In the genomic region with DNA sequence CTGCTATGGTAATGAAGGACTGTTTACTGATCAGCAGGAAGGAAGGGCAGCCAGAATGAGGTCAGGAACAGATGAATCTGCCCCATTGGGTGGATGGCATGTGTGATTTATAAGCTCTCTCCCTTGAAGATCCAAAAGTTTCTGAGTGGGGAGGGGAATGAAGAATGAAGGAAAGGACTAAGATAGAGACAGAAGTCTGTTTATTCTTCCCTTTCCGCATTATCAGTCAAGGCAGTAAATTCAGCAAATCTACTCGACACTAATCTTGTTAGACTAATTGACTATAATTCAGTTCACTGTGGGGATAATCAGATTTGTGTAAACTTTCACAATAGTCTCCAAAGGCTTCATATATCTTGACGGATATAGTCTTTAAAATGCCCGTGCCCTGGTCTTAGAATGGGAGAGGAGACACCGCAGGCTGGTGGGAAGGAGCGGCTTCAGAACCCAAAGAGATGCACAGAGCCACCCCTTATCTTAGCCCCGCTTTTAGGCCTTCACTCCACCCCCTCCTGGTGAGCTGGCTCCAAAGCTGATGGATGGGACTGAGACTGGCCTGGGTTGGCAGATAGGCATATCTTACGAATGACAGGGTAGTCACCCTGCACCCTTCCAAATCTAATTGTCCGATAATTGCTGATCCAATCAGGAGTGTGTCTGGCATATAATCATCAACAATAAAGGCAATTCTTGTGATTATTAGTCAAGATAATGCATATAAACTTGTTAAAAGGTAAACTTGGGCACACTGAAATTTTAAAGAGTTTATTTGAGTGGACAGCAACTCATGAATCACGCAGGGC, we compare ENCODE assay signal across 1 cellular context.
TF ChIP-seq lines count a peak whose summit lies in the region.

No MANE protein-coding gene starts in this region.

TF ChIP-seq in K562, 482 proteins besides CTCF, POLR2A, EP300 and RAD21 (continued from another document):
- TF ChIP-seq, protein P1, sequence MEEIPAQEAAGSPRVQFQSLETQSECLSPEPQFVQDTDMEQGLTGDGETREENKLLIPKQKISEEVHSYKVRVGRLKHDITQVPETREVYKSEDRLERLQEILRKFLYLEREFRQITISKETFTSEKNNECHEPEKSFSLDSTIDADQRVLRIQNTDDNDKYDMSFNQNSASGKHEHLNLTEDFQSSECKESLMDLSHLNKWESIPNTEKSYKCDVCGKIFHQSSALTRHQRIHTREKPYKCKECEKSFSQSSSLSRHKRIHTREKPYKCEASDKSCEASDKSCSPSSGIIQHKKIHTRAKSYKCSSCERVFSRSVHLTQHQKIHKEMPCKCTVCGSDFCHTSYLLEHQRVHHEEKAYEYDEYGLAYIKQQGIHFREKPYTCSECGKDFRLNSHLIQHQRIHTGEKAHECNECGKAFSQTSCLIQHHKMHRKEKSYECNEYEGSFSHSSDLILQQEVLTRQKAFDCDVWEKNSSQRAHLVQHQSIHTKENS (CRISPR knock-in tag; IDR thresholded peaks at IDR 0.05): no peak
- TF ChIP-seq ADNP (tag; IDR thresholded peaks at IDR 0.05) (no peak), FUS (optimal IDR thresholded peaks at IDR 0.05; ENCODE audit: low read depth, low read length) (no peak), FOS (IDR thresholded peaks at IDR 0.05; ENCODE audit: extremely low read depth, insufficient read length) (no peak), SPI1 (IDR thresholded peaks at IDR 0.05; ENCODE audit: borderline replicate concordance, low read depth, low read length) (no peak), RBM15 (IDR thresholded peaks at IDR 0.05; ENCODE audit: insufficient read depth, low read length) (no peak), NRF1 (conservative IDR thresholded peaks at IDR 0.05 in 1 of 2, IDR thresholded peaks at IDR 0.05 in 1 of 2) (no peak), RFX7 (CRISPR knock-in tag; IDR thresholded peaks at IDR 0.05) (no peak), NR4A1 (CRISPR knock-in tag; IDR thresholded peaks at IDR 0.05) (no peak), NR4A1 (tag; IDR thresholded peaks at IDR 0.05) (no peak), GATA2 (CRISPR knock-in tag; IDR thresholded peaks at IDR 0.05) (no peak; the same call in 1 of the 2 replicates), MCM5 (IDR thresholded peaks at IDR 0.05; ENCODE audit: low read depth) (no peak), ZNF282 (CRISPR knock-in tag; IDR thresholded peaks at IDR 0.05) (no peak)
- TF ChIP-seq, protein P2, sequence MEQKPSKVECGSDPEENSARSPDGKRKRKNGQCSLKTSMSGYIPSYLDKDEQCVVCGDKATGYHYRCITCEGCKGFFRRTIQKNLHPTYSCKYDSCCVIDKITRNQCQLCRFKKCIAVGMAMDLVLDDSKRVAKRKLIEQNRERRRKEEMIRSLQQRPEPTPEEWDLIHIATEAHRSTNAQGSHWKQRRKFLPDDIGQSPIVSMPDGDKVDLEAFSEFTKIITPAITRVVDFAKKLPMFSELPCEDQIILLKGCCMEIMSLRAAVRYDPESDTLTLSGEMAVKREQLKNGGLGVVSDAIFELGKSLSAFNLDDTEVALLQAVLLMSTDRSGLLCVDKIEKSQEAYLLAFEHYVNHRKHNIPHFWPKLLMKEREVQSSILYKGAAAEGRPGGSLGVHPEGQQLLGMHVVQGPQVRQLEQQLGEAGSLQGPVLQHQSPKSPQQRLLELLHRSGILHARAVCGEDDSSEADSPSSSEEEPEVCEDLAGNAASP (IDR thresholded peaks at IDR 0.05): no peak
